In the genomic region with DNA sequence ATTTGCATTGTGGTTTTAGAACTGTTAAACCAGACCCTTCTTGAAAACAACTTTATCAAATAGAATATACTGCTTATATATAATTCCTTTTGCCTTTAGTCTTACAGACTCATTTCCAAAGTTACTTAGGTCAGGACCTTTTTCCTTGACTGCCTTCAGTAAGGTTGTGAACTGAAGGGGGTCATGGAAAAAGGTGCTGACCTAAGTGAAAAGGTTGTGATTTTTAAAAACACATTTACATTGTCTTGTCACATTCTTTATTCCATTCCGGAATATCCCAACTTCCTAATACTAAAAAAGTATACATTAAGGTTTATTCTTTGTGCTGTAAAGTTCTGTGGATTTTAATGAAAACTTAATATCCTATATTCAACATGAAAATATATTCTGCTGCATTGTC, we compare ENCODE assay signal across 6 cellular contexts.
"Had no signal": no experiment of that assay in that cellular context is flagged by ENCODE, and none has a peak within 500 bp of the region (broad histone marks: within the 10 kb centered on the region; RNA-seq: fewer than 3 reads in every experiment).

No MANE protein-coding gene starts in this region.

- H3K9ac ChIP-seq: KMS-11 had no signal

- H3K27ac ChIP-seq: HL-60, KMS-11 had no signal

- ATAC-seq: K562 had no signal

- FAIRE-seq: HTR-8/SVneo, K562 had no signal

- DNase-seq: KBM-7, KG1 had no signal

- H3K4me3 ChIP-seq: K562 had no signal

- H3K4me2 ChIP-seq: KMS-11 had no signal
